ENCODE assay signal across 14 cellular contexts in genomic region chr2:205716126-205716525, GRCh38. TPM values are rescaled to one million over a fixed set of nuclear protein-coding genes. Genes with fewer than 3 reads are reported as not detected.
DNase-seq lines count a peak whose midpoint lies in the region; ATAC-seq, FAIRE-seq and TF ChIP-seq lines count a peak whose summit lies in the region.
"Had no signal": no experiment of that assay in that cellular context is flagged by ENCODE, and none has a peak within 500 bp of the region (broad histone marks: within the 10 kb centered on the region; RNA-seq: fewer than 3 reads in every experiment).

No MANE protein-coding gene starts in this region.

- TF ChIP-seq EP300 in K562 (IDR thresholded peaks at IDR 0.05; ENCODE audit: low read length) (no peak), HepG2 (IDR thresholded peaks at IDR 0.05; ENCODE audit: low read depth in 2 of 2, low read length in 2 of 2) (no peak), HepG2 (CRISPR knock-in tag; IDR thresholded peaks at IDR 0.05; ENCODE audit: borderline replicate concordance) (no peak)

- TF ChIP-seq CTCF in K562 (IDR thresholded peaks at IDR 0.05 in 2 of 3, conservative IDR thresholded peaks at IDR 0.05 in 1 of 3; ENCODE audit: insufficient read depth in 2 of 3, low read depth in 1 of 3, low read length in 3 of 3) (peak; percentile 58 to 69 (median 59)), HepG2 (CRISPR knock-in tag; IDR thresholded peaks at IDR 0.05) (peak; percentile 60), PC-9 (conservative IDR thresholded peaks at IDR 0.05) (no peak)

- no peak overlapping the region for H3K4me3 ChIP-seq in K562
- no peak overlapping the region for H3K4me3 ChIP-seq in HepG2 (replicated peaks in 1 of 3; ENCODE audit: insufficient read depth in 1 of 3, low read depth in 2 of 3, low read length in 3 of 3)
- H3K4me3 ChIP-seq in PC-9, result no peak overlapping the region
- H3K4me3 ChIP-seq: heart left ventricle had no signal

- no peak overlapping the region for H2AFZ ChIP-seq in K562 (ENCODE audit: low read depth, low read length)
- H2AFZ ChIP-seq in HepG2 (ENCODE audit: low read length), result no peak overlapping the region
- no peak overlapping the region for H2AFZ ChIP-seq in PC-9

- peaks cover 23% of the 10 kb centered on the region for H3K4me1 Mint-ChIP-seq in stimulated activated naive CD8-positive, alpha-beta T cell treated with anti-CD3 and anti-CD28 coated beads, Interleukin-15, amount 100 ng/mL, for 72 hours
- H3K4me1 Mint-ChIP-seq: CD4-positive, alpha-beta memory T cell had no signal

- H3K27me3 ChIP-seq in K562 (ENCODE audit: control insufficient read depth in 2 of 2, insufficient read depth in 2 of 2, low read length in 2 of 2), result peaks cover 0 to 19% of the 10 kb centered on the region in 2 experiments; a peak in 2 of 5 replicates
- peaks cover 0 to 8% of the 10 kb centered on the region in 2 experiments; a peak in 2 of 5 replicates for H3K27me3 ChIP-seq in HepG2 (ENCODE audit: control insufficient read depth in 1 of 2, insufficient read depth in 2 of 2, low read length in 2 of 2)
- no peaks in the 10 kb centered on the region for H3K27me3 ChIP-seq in PC-9 (ENCODE audit: insufficient read depth, low read depth)
- H3K27me3 ChIP-seq: heart left ventricle had no signal

- no peaks in the 10 kb centered on the region for H3K79me2 ChIP-seq in K562 (ENCODE audit: control insufficient read depth, insufficient read depth, low read length)
- H3K79me2 ChIP-seq in HepG2 (ENCODE audit: insufficient read depth, low read length), result no peaks in the 10 kb centered on the region
- H3K79me2 ChIP-seq in PC-9 (ENCODE audit: low read depth), result no peaks in the 10 kb centered on the region

- H3F3A ChIP-seq in PC-9 (ENCODE audit: insufficient read depth, low read depth), result no peaks in the 10 kb centered on the region

- TF ChIP-seq POLR2A in K562 (conservative IDR thresholded peaks at IDR 0.05) (no peak), HepG2 (IDR thresholded peaks at IDR 0.05; ENCODE audit: insufficient read depth in 1 of 2, low read depth in 2 of 2, low read length in 2 of 2) (no peak)

- no peaks in the 10 kb centered on the region for H3K9me1 ChIP-seq in K562 (ENCODE audit: control insufficient read depth, insufficient read depth, low read length)

- H3K9ac ChIP-seq in K562 (ENCODE audit: insufficient read depth in 1 of 2, low read depth in 2 of 2, low read length in 2 of 2) (no peak overlapping the region), HepG2 (ENCODE audit: insufficient read depth, low read depth, low read length) (no peak overlapping the region)

- BruUV-seq in K562 (replicated peaks; lab: Mats Ljungman, UMichigan), result no TSS peak
- no TSS peak for BruUV-seq in HepG2 (replicated peaks; lab: Mats Ljungman, UMichigan)
- BruUV-seq in PC-9 (replicated peaks; lab: Mats Ljungman, UMichigan), result no TSS peak

- 4% methylated on average over 11 of the region's 16 CpGs for WGBS in K562 (ENCODE audit: insufficient coverage, low coverage, missing lambda C conversion rate)
- WGBS in HepG2 (ENCODE audit: low lambda C conversion rate), result 59% methylated on average over 16 of the region's 16 CpGs

- H4K20me1 ChIP-seq in K562 (replicated peaks; ENCODE audit: control insufficient read depth, insufficient read depth, low read length), result no peaks in the 10 kb centered on the region
- H4K20me1 ChIP-seq in HepG2 (ENCODE audit: insufficient read depth, low read length), result no peaks in the 10 kb centered on the region
- H4K20me1 ChIP-seq in PC-9 (ENCODE audit: insufficient read depth), result no peaks in the 10 kb centered on the region

- no peaks in the 10 kb centered on the region for H3K9me3 ChIP-seq in K562 (replicated peaks; ENCODE audit: control insufficient read depth, insufficient read depth, low read depth, low read length)
- H3K9me3 ChIP-seq in HepG2 (ENCODE audit: low read length), result no peaks in the 10 kb centered on the region
- H3K9me3 ChIP-seq in PC-9 (ENCODE audit: insufficient read depth, low read depth), result no peaks in the 10 kb centered on the region
- H3K9me3 ChIP-seq: heart left ventricle had no signal

- no peaks in the 10 kb centered on the region for H3K9me3 Mint-ChIP-seq in stimulated activated naive CD8-positive, alpha-beta T cell treated with anti-CD3 and anti-CD28 coated beads, Interleukin-15, amount 100 ng/mL, for 72 hours
- H3K9me3 Mint-ChIP-seq: CD4-positive, alpha-beta memory T cell; naive thymus-derived CD4-positive, alpha-beta T cell had no signal

- H3K36me3 ChIP-seq in K562 (ENCODE audit: control insufficient read depth, insufficient read depth, low read length) (no peaks in the 10 kb centered on the region), HepG2 (replicated peaks in 1 of 2; ENCODE audit: control insufficient read depth in 1 of 2, insufficient read depth in 2 of 2, low read length in 2 of 2) (no peaks in the 10 kb centered on the region), PC-9 (ENCODE audit: low read depth) (no peaks in the 10 kb centered on the region)

- no peak overlapping the region for H3K4me3 Mint-ChIP-seq in stimulated activated naive CD8-positive, alpha-beta T cell treated with anti-CD3 and anti-CD28 coated beads, Interleukin-15, amount 100 ng/mL, for 72 hours
- H3K4me3 Mint-ChIP-seq: CD4-positive, alpha-beta memory T cell; naive thymus-derived CD4-positive, alpha-beta T cell had no signal

- peaks cover 9% of the 10 kb centered on the region for H3K27me3 Mint-ChIP-seq in stimulated activated naive CD8-positive, alpha-beta T cell treated with anti-CD3 and anti-CD28 coated beads, Interleukin-15, amount 100 ng/mL, for 72 hours

- H3K4me2 ChIP-seq in K562 (ENCODE audit: insufficient read depth, low read length) (no peak overlapping the region), HepG2 (ENCODE audit: low read depth, low read length) (no peak overlapping the region), PC-9 (no peak overlapping the region)

- H3K4me1 ChIP-seq in K562 (replicated peaks in 1 of 2; ENCODE audit: control insufficient read depth in 2 of 2, insufficient read depth in 2 of 2, low read length in 2 of 2) (no peaks in the 10 kb centered on the region; a peak in 1 of 5 replicates), HepG2 (ENCODE audit: insufficient read depth, low read length) (peaks cover 22% of the 10 kb centered on the region), PC-9 (replicated peaks; ENCODE audit: insufficient read depth) (no peaks in the 10 kb centered on the region; the same call in 1 of the 2 replicates)

- H3K27ac ChIP-seq in K562 (ENCODE audit: extremely low read depth, low read depth, low read length) (no peak overlapping the region), HepG2 (ENCODE audit: extremely low read length, insufficient read depth, low read length) (no peak overlapping the region), PC-9 (no peak overlapping the region)

- ATAC-seq in K562, result peak; percentile 96
- ATAC-seq in HepG2, result no peak
- no peak for ATAC-seq in stimulated activated naive CD8-positive, alpha-beta T cell treated with anti-CD3 and anti-CD28 coated beads, Interleukin-15, amount 100 ng/mL, for 72 hours
- ATAC-seq: heart left ventricle; naive thymus-derived CD4-positive, alpha-beta T cell; stimulated activated naive CD8-positive, alpha-beta T cell treated with anti-CD3 and anti-CD28 coated beads, Interleukin-15, Interleukin-2, amounts not matched to agents 100 U/mL and 50 U/mL, for 24 hours had no signal

- FAIRE-seq in K562 (lab: Jason Lieb, UNC) (no peak), HepG2 (lab: Jason Lieb, UNC) (no peak)

- DNase-seq in stimulated activated CD4-positive, alpha-beta T cell treated with anti-CD3 and anti-CD28 coated beads, Interleukin-1b, Interleukin-23, amount 100 ng/mL, for 48 hours, result peak; percentile 4
- DNase-seq in stimulated activated CD4-positive, alpha-beta T cell treated with anti-CD3 and anti-CD28 coated beads, Interleukin-2, amount 100 ng/mL, for 48 hours, result no peak
- peak; percentile 66 to 74 (median 72) for DNase-seq in K562 (ENCODE audit: extremely low read depth in 1 of 4, low spot score in 3 of 4)
- DNase-seq in HepG2 (ENCODE audit: low spot score), result no peak
- DNase-seq in stimulated activated naive CD8-positive, alpha-beta T cell treated with anti-CD3 and anti-CD28 coated beads, Interleukin-15, amount 100 ng/mL, for 72 hours, result no peak
- DNase-seq in cortex of kidney (lab: John Stamatoyannopoulos, UW), result no peak
- no peak for DNase-seq in PC-9
- DNase-seq in hypothalamus (lab: John Stamatoyannopoulos, UW), result no peak
- DNase-seq: activated CD8-positive, alpha-beta memory T cell treated with anti-CD3 and anti-CD28 coated beads, Interleukin-2, amount 50 U/mL, for 4 hours; CD4-positive, alpha-beta memory T cell; heart left ventricle; naive thymus-derived CD4-positive, alpha-beta T cell; NCI-H446; stimulated activated naive CD8-positive, alpha-beta T cell treated with anti-CD3 and anti-CD28 coated beads, Interleukin-15, Interleukin-2, amounts not matched to agents 100 U/mL and 50 U/mL, for 24 hours had no signal

- peak; percentile 15 to 42; a peak in 2 of 4 replicates for TF ChIP-seq RAD21 in K562 (CRISPR knock-in tag; conservative IDR thresholded peaks at IDR 0.05 in 1 of 2, IDR thresholded peaks at IDR 0.05 in 1 of 2)
- TF ChIP-seq RAD21 in HepG2 (CRISPR knock-in tag; IDR thresholded peaks at IDR 0.05), result no peak

- no peaks in the 10 kb centered on the region for H3K9me2 ChIP-seq in PC-9 (ENCODE audit: insufficient read depth)

- in situ Hi-C loops in K562 (cut with MboI), result no loop called here
- in situ Hi-C loops in HepG2 (cut with HindIII; ENCODE audit: extremely low pct_ligation_motif_present, low pct_unique_long_range_greater_than_20kb), result no loop called here

- no peak overlapping the region for H3K27ac Mint-ChIP-seq in stimulated activated naive CD8-positive, alpha-beta T cell treated with anti-CD3 and anti-CD28 coated beads, Interleukin-15, amount 100 ng/mL, for 72 hours
- H3K27ac Mint-ChIP-seq: CD4-positive, alpha-beta memory T cell; naive thymus-derived CD4-positive, alpha-beta T cell had no signal

- intact Hi-C loops in K562 (cut with micrococcal nuclease), result no loop called here
- intact Hi-C loops in HepG2 (cut with micrococcal nuclease; ENCODE audit: unreplicated experiment), result no loop called here
- intact Hi-C loops in PC-9 (cut with micrococcal nuclease; ENCODE audit: unreplicated experiment), result no loop called here

- CTCF ChIA-PET in K562 (lab: Yijun Ruan, JAX; ENCODE audit: low intra/inter-chr PET ratio) (interaction anchor here (0.6 to 0.7 kb wide), 2 partner anchors 210 to 232 kb away, joined by 4 read pairs; no protein-coding TSS in a partner anchor), HepG2 (lab: Yijun Ruan, JAX; ENCODE audit: low intra/inter-chr PET ratio, low total read pairs) (no interaction called here), PC-9 (lab: Charles Lee) (no interaction called here)

- POLR2A ChIA-PET in K562 (lab: Yijun Ruan, JAX) (no interaction called here), HepG2 (lab: Yijun Ruan, JAX) (no interaction called here), PC-9 (lab: Charles Lee; ENCODE audit: unreplicated experiment) (no interaction called here)

RNA-seq across cellular contexts. Expression of gene NRP2, which starts 33.8 kb away (rescaled TPM):
- not detected in 2 replicates for total RNA-seq in K562 (2011; cell fraction: chromatin; rRNA removed; ENCODE audit: low replicate concordance)
- not detected in 2 replicates for total RNA-seq in K562 (2011; cell fraction: nucleolus; rRNA removed)
- not detected in 2 replicates for total RNA-seq in K562 (2011; cell fraction: nucleoplasm; rRNA removed)
- total RNA-seq in K562 (2014; rRNA removed) (0.05 TPM in 1 of 2 replicates, not detected in the other), K562 (2014; rRNA removed; fragmentation: Illumina TruSeq; extraction: Trizol) (not detected in 2 replicates), K562 (2015; rRNA removed; fragmentation: Illumina TruSeq; extraction: Trizol) (not detected in 2 replicates), K562 (2021) (0.13 and 0.31 TPM in 2 replicates), HepG2 (2016; rRNA removed; fragmentation: Illumina TruSeq; extraction: Trizol) (0.60 and 1.4 TPM in 2 replicates), PC-9 (2021) (25.5 and 31.0 TPM in 2 replicates)
- polyA plus RNA-seq in K562 (2011; rRNA removed) (not detected in 2 replicates), K562 (2014; fragmentation: Illumina TruSeq; extraction: Trizol) (0.15 TPM in 1 of 2 replicates, not detected in the other), K562 (2014; fragmentation: Nextera tagmentation; extraction: Ambion mirVana) (not detected), K562 (2014; rRNA removed) (0.16 TPM in 1 of 2 replicates, not detected in the other), HepG2 (2011; rRNA removed) (0.65 and 1.4 TPM in 2 replicates)
- polyA plus RNA-seq in K562 (2011; cell fraction: cytosol; rRNA removed), result 0.01 and 0.04 TPM in 2 replicates
- polyA plus RNA-seq in K562 (2011; cell fraction: nucleus; rRNA removed), result not detected in 2 replicates
- polyA plus RNA-seq in K562 (2012), result 0.01 and 0.06 TPM in 2 replicates
- not detected in 2 replicates for polyA minus RNA-seq in K562 (2011; rRNA and poly(A)+ RNA removed)
- polyA minus RNA-seq in K562 (2011; cell fraction: cytosol; rRNA and poly(A)+ RNA removed), result not detected in 2 replicates
- not detected in 2 replicates for polyA minus RNA-seq in K562 (2011; cell fraction: nucleus; rRNA and poly(A)+ RNA removed)
- under 0.01 and 0.20 TPM in 2 replicates for total RNA-seq in HepG2 (2016; cell fraction: cytosol; rRNA removed; fragmentation: Illumina TruSeq; extraction: Trizol; ENCODE audit: low read depth)
- total RNA-seq in HepG2 (2016; cell fraction: insoluble cytoplasmic fraction; rRNA removed; fragmentation: Illumina TruSeq; extraction: Trizol), result 0.79 and 0.93 TPM in 2 replicates
- total RNA-seq in HepG2 (2016; cell fraction: membrane; rRNA removed; fragmentation: Illumina TruSeq; extraction: Trizol), result 0.22 and 0.41 TPM in 2 replicates
- 1.4 and 2.4 TPM in 2 replicates for total RNA-seq in HepG2 (2016; cell fraction: nucleus; rRNA removed; fragmentation: Illumina TruSeq; extraction: Trizol)
- 0.32 and 0.37 TPM in 2 replicates for polyA plus RNA-seq in HepG2 (2011; cell fraction: cytosol; rRNA removed)
- polyA plus RNA-seq in HepG2 (2011; cell fraction: nucleus; rRNA removed), result 0.51 and 0.66 TPM in 2 replicates
- polyA plus RNA-seq in HepG2 (2012), result 0.54 and 3.3 TPM in 2 replicates
- polyA plus RNA-seq in HepG2 (2016; cell fraction: cytosol; fragmentation: Illumina TruSeq; extraction: Trizol; ENCODE audit: low read depth), result 0.12 and 0.16 TPM in 2 replicates
- polyA plus RNA-seq in HepG2 (2016; cell fraction: insoluble cytoplasmic fraction; fragmentation: Illumina TruSeq; extraction: Trizol; ENCODE audit: low read depth), result 0.26 and 0.34 TPM in 2 replicates
- 0.09 and 0.37 TPM in 2 replicates for polyA plus RNA-seq in HepG2 (2016; cell fraction: membrane; fragmentation: Illumina TruSeq; extraction: Trizol; ENCODE audit: low read depth)
- polyA plus RNA-seq in HepG2 (2016; cell fraction: nucleus; fragmentation: Illumina TruSeq; extraction: Trizol; ENCODE audit: insufficient read depth, low read depth), result 1.9 and 2.1 TPM in 2 replicates
- polyA minus RNA-seq in HepG2 (2011; rRNA and poly(A)+ RNA removed; ENCODE audit: low replicate concordance), result 1.3 and 6.5 TPM in 2 replicates
- 0.49 and 0.88 TPM in 2 replicates for polyA minus RNA-seq in HepG2 (2011; cell fraction: cytosol; rRNA and poly(A)+ RNA removed)
- 1.4 and 1.7 TPM in 2 replicates for polyA minus RNA-seq in HepG2 (2011; cell fraction: nucleus; rRNA and poly(A)+ RNA removed)
- polyA plus RNA-seq: CD4-positive, alpha-beta memory T cell had no signal

Comparison
In these comparisons a context has a peak if more than half of its experiments do, and no peak if none do; other contexts are left out.
1. DNase-seq: peak in stimulated activated CD4-positive, alpha-beta T cell treated with anti-CD3 and anti-CD28 coated beads, Interleukin-1b, Interleukin-23, amount 100 ng/mL, for 48 hours (single experiment) and K562 (4 of 4); none in stimulated activated CD4-positive, alpha-beta T cell treated with anti-CD3 and anti-CD28 coated beads, Interleukin-2, amount 100 ng/mL, for 48 hours (0 of 2), HepG2 (single experiment), stimulated activated naive CD8-positive, alpha-beta T cell treated with anti-CD3 and anti-CD28 coated beads, Interleukin-15, amount 100 ng/mL, for 72 hours (0 of 2), cortex of kidney (single experiment), PC-9 (0 of 2) and hypothalamus (0 of 51).